ENCODE assay signal across 19 cellular contexts in the genomic region with DNA sequence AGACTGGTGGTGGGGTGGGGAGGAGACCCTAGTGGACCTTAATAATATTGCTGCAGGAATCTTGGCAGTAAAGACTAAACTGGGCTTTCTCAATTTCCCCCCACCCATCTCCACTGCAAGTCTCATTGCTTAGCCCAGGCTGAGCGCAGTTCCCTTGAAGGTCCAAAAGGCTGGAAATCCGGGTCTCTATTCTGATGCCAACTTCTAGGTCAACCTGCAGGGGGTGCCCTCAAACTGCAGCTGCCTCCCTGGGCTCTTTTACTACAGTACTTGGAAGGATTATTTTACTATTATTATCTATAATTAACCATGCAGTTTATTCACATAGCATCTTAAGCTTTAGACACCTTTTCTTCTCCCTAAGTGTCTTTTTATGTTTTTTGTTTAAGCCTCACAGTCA.
DNase-seq lines count a peak whose midpoint lies in the region; ATAC-seq, FAIRE-seq and TF ChIP-seq lines count a peak whose summit lies in the region.
"Had no signal": no experiment of that assay in that cellular context is flagged by ENCODE, and none has a peak within 500 bp of the region (broad histone marks: within the 10 kb centered on the region; RNA-seq: fewer than 3 reads in every experiment).

No MANE protein-coding gene starts in this region.

- no peaks in the 10 kb centered on the region; the same call in 1 of the 2 replicates for H3K79me1 ChIP-seq in H1 (ENCODE audit: low read depth, low read length)

- no peak overlapping the region for H4K8ac ChIP-seq in H1 (ENCODE audit: extremely low read depth, insufficient read depth, low read length)

- no peaks in the 10 kb centered on the region for H3K36me3 ChIP-seq in H1 (ENCODE audit: control insufficient read depth in 2 of 4, insufficient read depth in 4 of 4, low read length in 3 of 4)
- H3K36me3 ChIP-seq: transverse colon had no signal

- no peak overlapping the region for H2AFZ ChIP-seq in H1 (ENCODE audit: low read length)

- CTCF ChIA-PET in H1 (lab: Charles Lee; ENCODE audit: partially characterized antibody), result interaction anchor here (0.6 to 6.4 kb wide), 8 partner anchors 9 to 317 kb away, joined by 3 to 32 read pairs (median 6); no protein-coding TSS in a partner anchor

- H3K79me2 ChIP-seq in H1 (ENCODE audit: control insufficient read depth in 1 of 2, insufficient read depth in 2 of 2, low read length in 2 of 2), result no peaks in the 10 kb centered on the region

- H3K4me2 ChIP-seq in H1 (ENCODE audit: insufficient read depth in 1 of 2, low read depth in 2 of 2, low read length in 2 of 2), result no peak overlapping the region

- no peak for ATAC-seq in HG02623 (IDR thresholded peaks at IDR 0.05; ENCODE audit: unreplicated experiment)
- ATAC-seq: body of pancreas, sciatic nerve had no signal

- peaks cover 0 to 4% (median 2%) of the 10 kb centered on the region in 4 experiments; a peak in 3 of 7 replicates for H3K4me1 ChIP-seq in H1 (replicated peaks in 1 of 4; ENCODE audit: control insufficient read depth in 3 of 4, insufficient read depth in 4 of 4, low read length in 3 of 4)
- H3K4me1 ChIP-seq: body of pancreas, transverse colon had no signal

- no peaks in the 10 kb centered on the region for H3K9me3 ChIP-seq in H1 (ENCODE audit: insufficient read depth in 2 of 2, low read depth in 1 of 2, low read length in 1 of 2)
- H3K9me3 ChIP-seq: body of pancreas, transverse colon had no signal

- H3K27ac ChIP-seq in H1 (ENCODE audit: low read depth, low read length), result no peak overlapping the region
- H3K27ac ChIP-seq: body of pancreas, epithelial cell of prostate, transverse colon had no signal

- FAIRE-seq in H1 (lab: Jason Lieb, UNC), result no peak

- no peak overlapping the region for H3K23ac ChIP-seq in H1 (ENCODE audit: insufficient read length)

- H2BK12ac ChIP-seq in H1 (ENCODE audit: low read depth, low read length), result no peak overlapping the region

- H4K20me1 ChIP-seq in H1 (replicated peaks in 1 of 2; ENCODE audit: control insufficient read depth in 1 of 2, insufficient read depth in 2 of 2, low read length in 2 of 2), result no peaks in the 10 kb centered on the region

- H3K4ac ChIP-seq in H1 (replicated peaks; ENCODE audit: insufficient read length, low read depth, low read length), result no peak overlapping the region

- H4K5ac ChIP-seq in H1 (ENCODE audit: insufficient read length, low read depth, low read length), result no peak overlapping the region

- 83% methylated on average over 2 of the region's 2 CpGs; no CpG with 5 or more reads in 1 of the 2 experiments for WGBS in H1 (ENCODE audit: extremely low coverage in 1 of 2, insufficient coverage in 1 of 2, insufficient read length in 1 of 2, insufficient replicate concordance in 2 of 2, low coverage in 1 of 2, low lambda C conversion rate in 2 of 2, missing lambda C conversion rate in 1 of 2), 2 experiments

- no peak overlapping the region for H3K18ac ChIP-seq in H1 (ENCODE audit: extremely low read depth, low read length)

- H2BK20ac ChIP-seq in H1 (ENCODE audit: low read length), result no peak overlapping the region

- H2BK5ac ChIP-seq in H1 (ENCODE audit: low read depth, low read length), result no peak overlapping the region

- POLR2A ChIA-PET in H1 (lab: Charles Lee; ENCODE audit: partially characterized antibody), result no interaction called here

- H3K27me3 ChIP-seq in H1 (replicated peaks in 1 of 4; ENCODE audit: control insufficient read depth in 3 of 4, extremely low read depth in 1 of 4, insufficient read depth in 3 of 4, low read length in 3 of 4), result no peaks in the 10 kb centered on the region
- H3K27me3 ChIP-seq: body of pancreas, transverse colon had no signal

- H3K23me2 ChIP-seq in H1 (ENCODE audit: low read depth, low read length), result no peaks in the 10 kb centered on the region; the same call in 1 of the 2 replicates

- no peak overlapping the region for H4K91ac ChIP-seq in H1 (replicated peaks; ENCODE audit: insufficient read length, low read length)

- H3K9ac ChIP-seq in H1 (replicated peaks in 1 of 4; ENCODE audit: extremely low read depth in 1 of 4, low read depth in 3 of 4, low read length in 3 of 4), result no peak overlapping the region

- no peak for TF ChIP-seq EP300 in Ishikawa (IDR thresholded peaks at IDR 0.05; ENCODE audit: borderline replicate concordance)
- TF ChIP-seq EP300 in H1 (IDR thresholded peaks at IDR 0.05; ENCODE audit: borderline replicate concordance in 1 of 2, low read depth in 2 of 2, low read length in 2 of 2), result no peak

- TF ChIP-seq POLR2A in H1 (IDR thresholded peaks at IDR 0.05; ENCODE audit: control extremely low read depth in 1 of 2, low read depth in 2 of 2, low read length in 2 of 2), result no peak

- H3K4me3 ChIP-seq in H1 (ENCODE audit: extremely low read depth in 1 of 4, insufficient read depth in 2 of 4, low read depth in 3 of 4, low read length in 4 of 4) (no peak overlapping the region), retinal pigment epithelial cell (ENCODE audit: low read length) (no peak overlapping the region)
- H3K4me3 ChIP-seq: body of pancreas, transverse colon had no signal

- H2BK120ac ChIP-seq in H1 (replicated peaks; ENCODE audit: low read depth, low read length), result no peak overlapping the region

- no peak overlapping the region for H3K14ac ChIP-seq in H1 (ENCODE audit: insufficient read length)

- TF ChIP-seq CTCF in H1 (IDR thresholded peaks at IDR 0.05; ENCODE audit: control extremely low read depth in 1 of 3, insufficient read depth in 1 of 3, low read depth in 1 of 3, low read length in 3 of 3), result peak; percentile 46 to 67 (median 48)
- peak; percentile 17 for TF ChIP-seq CTCF in retinal pigment epithelial cell (conservative IDR thresholded peaks at IDR 0.05; ENCODE audit: low read depth, low read length)

- DNase-seq in NCI-H82 (lab: John Stamatoyannopoulos, UW) (peak; percentile 8), NCI-H82 treated with DMSO at 0.1 percent for 48 hours (lab: John Stamatoyannopoulos, UW; ENCODE audit: unreplicated experiment) (no peak), H1 (ENCODE audit: low read depth in 1 of 2, low spot score in 2 of 2) (no peak), retinal pigment epithelial cell (ENCODE audit: low read depth) (no peak), putamen (ENCODE audit: low spot score) (no peak), NCI-H1092 (lab: John Stamatoyannopoulos, UW) (no peak)
- DNase-seq: 8988T; activated B cell treated with CpG ODN at 0.5 μM for 24 hours; activated naive CD8-positive, alpha-beta T cell treated with anti-CD3 and anti-CD28 coated beads, Interleukin-2, amount 10 ng/mL, durations not matched to agents 7 days and 5 days; body of pancreas; NCI-H2029; NCI-H510A treated with DMSO at 0.1 percent for 48 hours; occipital lobe; SHP77 treated with DMSO at 0.1 percent for 48 hours; transverse colon had no signal

- no peak overlapping the region for H2AK5ac ChIP-seq in H1 (ENCODE audit: low read depth, low read length)

- no peak overlapping the region for H3K56ac ChIP-seq in H1 (replicated peaks; ENCODE audit: insufficient read length, low read depth, low read length)

- TF ChIP-seq RAD21 in Ishikawa (IDR thresholded peaks at IDR 0.05; ENCODE audit: low read depth), result peak; percentile 31; the same call in 1 of the 2 replicates
- TF ChIP-seq RAD21 in H1 (IDR thresholded peaks at IDR 0.05 in 1 of 2, conservative IDR thresholded peaks at IDR 0.05 in 1 of 2; ENCODE audit: low read depth in 2 of 2, low read length in 2 of 2), result peak; percentile 53 to 58

- no peak overlapping the region for H2BK15ac ChIP-seq in H1 (ENCODE audit: low read length)

TF ChIP-seq in Ishikawa, 13 proteins besides CTCF, POLR2A, EP300 and RAD21 (continues in another document):
- TF ChIP-seq EGR1 (IDR thresholded peaks at IDR 0.05) (no peak), CREB1 (IDR thresholded peaks at IDR 0.05; ENCODE audit: low read depth) (no peak), ZBTB7A (IDR thresholded peaks at IDR 0.05; ENCODE audit: low read depth) (no peak), CEBPB (IDR thresholded peaks at IDR 0.05) (no peak), FOXM1 (IDR thresholded peaks at IDR 0.05; ENCODE audit: borderline replicate concordance, low read depth) (no peak), TAF1 (IDR thresholded peaks at IDR 0.05; ENCODE audit: low read depth) (no peak), YY1 (IDR thresholded peaks at IDR 0.05; ENCODE audit: low read depth) (no peak)
- TF ChIP-seq, protein P1, sequence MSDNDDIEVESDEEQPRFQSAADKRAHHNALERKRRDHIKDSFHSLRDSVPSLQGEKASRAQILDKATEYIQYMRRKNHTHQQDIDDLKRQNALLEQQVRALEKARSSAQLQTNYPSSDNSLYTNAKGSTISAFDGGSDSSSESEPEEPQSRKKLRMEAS (IDR thresholded peaks at IDR 0.05), result no peak

TF ChIP-seq in H1, 55 proteins besides CTCF, POLR2A, EP300 and RAD21:
- TF ChIP-seq, protein P2, sequence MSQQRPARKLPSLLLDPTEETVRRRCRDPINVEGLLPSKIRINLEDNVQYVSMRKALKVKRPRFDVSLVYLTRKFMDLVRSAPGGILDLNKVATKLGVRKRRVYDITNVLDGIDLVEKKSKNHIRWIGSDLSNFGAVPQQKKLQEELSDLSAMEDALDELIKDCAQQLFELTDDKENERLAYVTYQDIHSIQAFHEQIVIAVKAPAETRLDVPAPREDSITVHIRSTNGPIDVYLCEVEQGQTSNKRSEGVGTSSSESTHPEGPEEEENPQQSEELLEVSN (IDR thresholded peaks at IDR 0.05), result no peak
- TF ChIP-seq CBX5 (IDR thresholded peaks at IDR 0.05; ENCODE audit: low read depth, low read length) (no peak), CTBP2 (IDR thresholded peaks at IDR 0.05; ENCODE audit: borderline replicate concordance, insufficient read depth, insufficient read length, low read length) (no peak), YY1 (IDR thresholded peaks at IDR 0.05; ENCODE audit: low read depth, low read length) (no peak), HDAC6 (IDR thresholded peaks at IDR 0.05; ENCODE audit: low read depth, low read length) (no peak), CHD2 (IDR thresholded peaks at IDR 0.05; ENCODE audit: low read length) (no peak), ASH2L (IDR thresholded peaks at IDR 0.05; ENCODE audit: low read length) (no peak), BRCA1 (IDR thresholded peaks at IDR 0.05; ENCODE audit: low read depth, low read length) (no peak), JUND (IDR thresholded peaks at IDR 0.05; ENCODE audit: low read length) (no peak), SUZ12 (IDR thresholded peaks at IDR 0.05; ENCODE audit: low read length) (no peak)
TF ChIP-seq in H1: peak in this region for 0.
